Comparison of ENCODE assay signal across 21 cellular contexts in genomic region chr12:102423447-102423846, GRCh38. TPM values are rescaled to one million over a fixed set of nuclear protein-coding genes. Genes with fewer than 3 reads are reported as not detected.
A peak's percentile ranks its signal among the peaks of the same experiment; 100 is the strongest.
DNase-seq lines count a peak whose midpoint lies in the region; FAIRE-seq and TF ChIP-seq lines count a peak whose summit lies in the region.
"Had no signal": no experiment of that assay in that cellular context is flagged by ENCODE, and none has a peak within 500 bp of the region (broad histone marks: within the 10 kb centered on the region; RNA-seq: fewer than 3 reads in every experiment).

No MANE protein-coding gene starts in this region.

- intact Hi-C loops in kidney (cut with DNase I), result no loop called here

- no peak overlapping the region for H3K4me3 ChIP-seq in kidney (ENCODE audit: low read length in 2 of 2)
- H3K4me3 ChIP-seq: BLaER1 treated with 17β-estradiol and CSF1 and Interleukin-3, amounts not matched to agents 10 nM and 100 nM; Peyer's patch had no signal

- H3K4me1 ChIP-seq in kidney (ENCODE audit: control insufficient read depth in 1 of 2, insufficient read depth in 1 of 2, low read depth in 1 of 2, low read length in 2 of 2), result peaks cover 0 to 4% of the 10 kb centered on the region in 2 donors
- H3K4me1 ChIP-seq: Peyer's patch had no signal

- H3K9me3 ChIP-seq in kidney (ENCODE audit: control insufficient read depth in 1 of 2, low read length in 2 of 2), result no peaks in the 10 kb centered on the region
- H3K9me3 ChIP-seq: BLaER1 treated with 17β-estradiol and CSF1 and Interleukin-3, amounts not matched to agents 10 nM and 100 nM; Peyer's patch; SK-N-SH had no signal

- DNase-seq in EH (ENCODE audit: low read depth), result peak; percentile 41
- DNase-seq in NOMO-1 treated with DMSO at 0.1 percent for 48 hours (lab: John Stamatoyannopoulos, UW; ENCODE audit: unreplicated experiment), result peak; percentile 56
- DNase-seq in dedifferentiated amniotic fluid mesenchymal stem cell (ENCODE audit: extremely low spot score), result peak; percentile 13
- DNase-seq in stromal cell of bone marrow (ENCODE audit: low read depth), result peak; percentile 18
- no peak for DNase-seq in stimulated activated CD8-positive, alpha-beta memory T cell treated with anti-CD3 and anti-CD28 coated beads, Interleukin-4, amount 100 ng/mL, for 48 hours
- no peak for DNase-seq in kidney
- no peak for DNase-seq in activated CD4-positive, alpha-beta T cell treated with anti-CD3 and anti-CD28 coated beads for 48 hours
- DNase-seq: HFFc6, NCI-H1417 treated with DMSO at 0.1 percent for 48 hours, NCI-H1930, NCI-H2171, NCI-H774, Peyer's patch, Right ventricle myocardium superior, SK-N-SH, T-helper 1 cell had no signal

- H3K27ac ChIP-seq in kidney (ENCODE audit: low read depth in 2 of 2, low read length in 2 of 2), result no peak overlapping the region
- H3K27ac ChIP-seq: Peyer's patch had no signal

- no peak for FAIRE-seq in kidney (lab: Jason Lieb, UNC)
- FAIRE-seq: GM19239, H54 had no signal

- no peak for TF ChIP-seq CTCF in kidney (IDR thresholded peaks at IDR 0.05; ENCODE audit: borderline replicate concordance, extremely low read depth, insufficient read depth)

- no peak overlapping the region for H3K9ac ChIP-seq in kidney (ENCODE audit: low read length in 2 of 2)
- H3K9ac ChIP-seq: BLaER1 treated with 17β-estradiol and CSF1 and Interleukin-3, amounts not matched to agents 10 nM and 100 nM; SK-N-SH had no signal

- H3K36me3 ChIP-seq in kidney (ENCODE audit: control insufficient read depth in 1 of 2, insufficient read depth in 2 of 2, low read length in 2 of 2), result no peaks in the 10 kb centered on the region
- H3K36me3 ChIP-seq: BLaER1 treated with 17β-estradiol and CSF1 and Interleukin-3, amounts not matched to agents 10 nM and 100 nM; Peyer's patch had no signal

RNA-seq across cellular contexts. Expression of gene IGF1, which starts 56.9 kb away (rescaled TPM):
- 7.2 TPM for total RNA-seq in kidney
- polyA plus RNA-seq in kidney (ENCODE audit: insufficient read depth, low read depth, low replicate concordance), result 0.71 TPM
- total RNA-seq: LHCN-M2, NCI-H460 had no signal

Comparison
In these comparisons a context has a peak if more than half of its experiments do, and no peak if none do; other contexts are left out.
1. DNase-seq: peak in EH (single experiment), NOMO-1 treated with DMSO at 0.1 percent for 48 hours (single experiment), dedifferentiated amniotic fluid mesenchymal stem cell (single experiment) and stromal cell of bone marrow (single experiment); none in stimulated activated CD8-positive, alpha-beta memory T cell treated with anti-CD3 and anti-CD28 coated beads, Interleukin-4, amount 100 ng/mL, for 48 hours (single experiment), kidney (single experiment) and activated CD4-positive, alpha-beta T cell treated with anti-CD3 and anti-CD28 coated beads for 48 hours (single experiment).